In the genomic region with DNA sequence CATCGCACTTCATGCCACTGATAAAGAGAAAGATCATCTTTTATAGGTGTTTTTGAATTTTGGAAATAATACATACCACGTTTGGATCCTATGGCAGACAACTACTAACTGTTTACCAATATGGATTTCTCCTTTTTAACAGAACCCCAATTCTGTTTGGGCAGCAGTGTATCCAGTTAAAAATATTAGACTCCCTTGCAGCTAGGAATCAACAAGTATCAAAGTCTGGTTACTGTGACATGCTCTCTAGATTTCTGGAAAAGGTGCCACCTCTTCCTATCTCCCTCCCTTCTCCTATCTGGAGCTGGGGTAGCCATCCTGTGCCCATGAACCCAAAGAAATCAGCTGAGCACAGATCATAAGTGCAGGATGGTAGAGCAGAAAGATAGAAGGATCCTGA, we compare ENCODE assay signal across 9 cellular contexts.
"Had no signal": no experiment of that assay in that cellular context is flagged by ENCODE, and none has a peak within 500 bp of the region (broad histone marks: within the 10 kb centered on the region; RNA-seq: fewer than 3 reads in every experiment).

No MANE protein-coding gene starts in this region.

- H2AFZ ChIP-seq: GM23248 had no signal

- H3K9ac ChIP-seq: GM23248 had no signal

- DNase-seq: GM23248, GOT3, H7, KG1 had no signal

- H3K27ac ChIP-seq: GM23248, HL-60 had no signal

- H3K36me3 ChIP-seq: HAP-1 had no signal

- ATAC-seq: HCT116, HepG2 had no signal

- H3K4me1 Mint-ChIP-seq: IgD-negative memory B cell had no signal

- H3K4me3 Mint-ChIP-seq: IgD-negative memory B cell had no signal

- H3K9me3 ChIP-seq: HAP-1 had no signal

- H3K27ac Mint-ChIP-seq: IgD-negative memory B cell had no signal

- H3K4me3 ChIP-seq: GM23248, HAP-1 had no signal
